Comparison of ENCODE assay signal across 12 cellular contexts in genomic region chr10:62652564-62652963, GRCh38.
"Had no signal": no experiment of that assay in that cellular context is flagged by ENCODE, and none has a peak within 500 bp of the region (broad histone marks: within the 10 kb centered on the region; RNA-seq: fewer than 3 reads in every experiment).

No MANE protein-coding gene starts in this region.

- H3K4me3 ChIP-seq: adrenal gland, esophagus muscularis mucosa, lower lobe of right lung, skin epidermis, transverse colon had no signal

- DNase-seq: activated naive CD4-positive, alpha-beta T cell treated with anti-CD3 and anti-CD28 coated beads for 36 hours; adrenal gland; left cardiac atrium; lower lobe of right lung; retina; stimulated activated CD4-positive, alpha-beta T cell treated with anti-CD3 and anti-CD28 coated beads, Interleukin-4, amount 100 ng/mL, for 4 hours had no signal

- H3K27me3 ChIP-seq: adrenal gland, esophagus muscularis mucosa, transverse colon had no signal

- H3K9me3 ChIP-seq: adrenal gland, esophagus muscularis mucosa, lower lobe of right lung, transverse colon had no signal

- H3K36me3 ChIP-seq: adrenal gland, esophagus muscularis mucosa, lower lobe of right lung, transverse colon had no signal

- H3K9me3 Mint-ChIP-seq: activated naive CD4-positive, alpha-beta T cell treated with anti-CD3 and anti-CD28 coated beads for 36 hours; mesothelial cell of epicardium had no signal

- FAIRE-seq: colon had no signal

- H3K27ac ChIP-seq: adrenal gland, esophagus muscularis mucosa, lower lobe of right lung, skin epidermis, transverse colon had no signal

- H3K4me3 Mint-ChIP-seq: activated naive CD4-positive, alpha-beta T cell treated with anti-CD3 and anti-CD28 coated beads for 36 hours; mesothelial cell of epicardium; WTC11 had no signal

- H3K36me3 Mint-ChIP-seq: mesothelial cell of epicardium, WTC11 had no signal

- H3K4me1 ChIP-seq: adrenal gland, esophagus muscularis mucosa, lower lobe of right lung, transverse colon had no signal

- H3K27ac Mint-ChIP-seq: activated naive CD4-positive, alpha-beta T cell treated with anti-CD3 and anti-CD28 coated beads for 36 hours; mesothelial cell of epicardium; WTC11 had no signal

- ATAC-seq: left cardiac atrium, WTC11 had no signal

- H3K4me1 Mint-ChIP-seq: mesothelial cell of epicardium had no signal
